ENCODE assay signal across 11 cellular contexts in the genomic region with DNA sequence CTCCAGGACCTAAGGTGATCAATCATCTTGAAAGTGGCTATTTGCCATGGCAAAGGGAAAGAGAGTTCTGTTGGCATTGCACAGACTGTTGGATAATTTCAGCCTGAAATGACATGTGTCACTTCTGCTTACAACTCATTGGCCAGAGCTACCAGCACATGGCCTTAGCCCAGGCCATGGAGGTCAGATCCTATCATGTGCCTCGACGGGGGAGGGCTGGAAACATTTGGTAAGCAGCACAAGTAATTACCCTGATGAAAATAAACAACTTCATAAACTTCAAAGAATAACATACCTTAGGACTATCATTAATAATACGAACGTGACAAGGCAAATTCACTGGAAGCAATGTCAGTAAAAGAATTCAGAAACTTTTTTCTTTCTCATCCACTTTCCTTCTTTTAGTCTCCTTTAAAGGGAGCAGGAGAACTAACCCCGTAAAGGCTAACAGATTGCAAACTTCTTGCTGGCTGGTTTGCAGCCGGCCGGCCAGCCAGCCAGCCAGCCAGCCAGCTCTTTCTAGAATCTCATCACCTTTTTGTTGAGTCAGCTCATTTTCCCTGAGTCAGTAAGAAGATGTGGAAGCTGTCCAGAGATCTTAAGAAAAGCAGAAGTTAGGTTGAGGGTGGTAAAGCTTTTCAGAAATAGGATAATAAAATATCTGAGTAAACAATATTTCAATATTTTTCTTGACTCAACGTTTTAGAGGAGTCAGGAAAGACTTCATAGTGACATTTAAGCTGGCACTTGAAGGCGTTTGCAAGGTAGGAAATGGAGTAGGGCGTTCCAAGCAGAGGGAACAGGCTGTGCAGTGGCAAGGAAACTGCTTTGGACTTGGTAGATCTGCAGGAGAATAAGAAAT. TPM values are rescaled to one million over a fixed set of nuclear protein-coding genes. Genes with fewer than 3 reads are reported as not detected.
DNase-seq lines count a peak whose midpoint lies in the region; ATAC-seq and TF ChIP-seq lines count a peak whose summit lies in the region.
"Had no signal": no experiment of that assay in that cellular context is flagged by ENCODE, and none has a peak within 500 bp of the region (broad histone marks: within the 10 kb centered on the region; RNA-seq: fewer than 3 reads in every experiment).

No MANE protein-coding gene starts in this region.

- peaks cover 0 to 45% (median 12%) of the 10 kb centered on the region in 4 donors for H3K4me1 ChIP-seq in stomach

- H3K27ac ChIP-seq in stomach, result peak overlapping the region in 3 of 5 donors; percentile 12 to 36 (median 35)

- intact Hi-C loops in stomach (cut with DNase I; ENCODE audit: low total_unique reads) (no loop called here), Calu3 (cut with micrococcal nuclease; ENCODE audit: unreplicated experiment) (loop anchor here (10.0 kb wide), 1 partner anchor 157 kb away; no protein-coding TSS in a partner anchor)

- peaks cover 18 to 28% of the 10 kb centered on the region in 2 donors for H3K27me3 Mint-ChIP-seq in effector memory CD8-positive, alpha-beta T cell
- H3K27me3 Mint-ChIP-seq in Calu3 (ENCODE audit: unreplicated experiment), result peaks cover 57% of the 10 kb centered on the region

- ATAC-seq in effector memory CD8-positive, alpha-beta T cell (replicated peaks), result no peak
- ATAC-seq in GM19463 (IDR thresholded peaks at IDR 0.05; ENCODE audit: unreplicated experiment), result no peak

- H3K4me3 Mint-ChIP-seq in effector memory CD8-positive, alpha-beta T cell, result no peak overlapping the region
- no peak overlapping the region for H3K4me3 Mint-ChIP-seq in Calu3 (ENCODE audit: low read depth, unreplicated experiment)

- 17 to 41% (median 21%) methylated on average over 10 of the region's 10 CpGs for WGBS in stomach, 5 donors

- peaks cover 0 to under 1% of the 10 kb centered on the region in 2 donors for H3K4me1 Mint-ChIP-seq in effector memory CD8-positive, alpha-beta T cell (ENCODE audit: low read depth in 2 of 2)
- H3K4me1 Mint-ChIP-seq in Calu3 (ENCODE audit: low read depth, unreplicated experiment), result no peaks in the 10 kb centered on the region

- H3K9me3 ChIP-seq in stomach, result no peaks in the 10 kb centered on the region

- TF ChIP-seq EP300 in stomach (IDR thresholded peaks at IDR 0.05), result no peak

- TF ChIP-seq CTCF in stomach (IDR thresholded peaks at IDR 0.05) (no peak), Calu3 (IDR thresholded peaks at IDR 0.05; ENCODE audit: unreplicated experiment) (no peak)

- no peak overlapping the region for H3K27ac Mint-ChIP-seq in effector memory CD8-positive, alpha-beta T cell
- no peak overlapping the region for H3K27ac Mint-ChIP-seq in Calu3 (ENCODE audit: unreplicated experiment)

- TF ChIP-seq POLR2A in stomach (IDR thresholded peaks at IDR 0.05), result no peak

- no peaks in the 10 kb centered on the region for H3K36me3 ChIP-seq in stomach

- no peaks in the 10 kb centered on the region for H3K36me3 Mint-ChIP-seq in effector memory CD8-positive, alpha-beta T cell (ENCODE audit: insufficient read depth)
- no peaks in the 10 kb centered on the region for H3K36me3 Mint-ChIP-seq in Calu3 (ENCODE audit: insufficient read depth, unreplicated experiment)

- H3K4me3 ChIP-seq in stomach, result no peak overlapping the region
- H3K4me3 ChIP-seq: smooth muscle cell had no signal

- no peaks in the 10 kb centered on the region for H3K9me3 Mint-ChIP-seq in effector memory CD8-positive, alpha-beta T cell
- H3K9me3 Mint-ChIP-seq in Calu3 (ENCODE audit: low read depth, unreplicated experiment), result no peaks in the 10 kb centered on the region

- DNase-seq in Kasumi-1 (lab: John Stamatoyannopoulos, UW), result peak; percentile 80 to 87
- peak; percentile 22 for DNase-seq in brain pericyte (ENCODE audit: low read depth, low spot score)
- DNase-seq in kidney tubule cell (ENCODE audit: low spot score), result peak; percentile 16
- DNase-seq in stomach, result no peak
- no peak for DNase-seq in effector memory CD8-positive, alpha-beta T cell
- DNase-seq in stimulated activated CD4-positive, alpha-beta T cell treated with anti-CD3 and anti-CD28 coated beads, Interleukin-1b, Interleukin-23, amount 100 ng/mL, for 48 hours, result no peak
- DNase-seq in Calu3, result no peak
- DNase-seq: activated CD4-positive, CD25-positive, alpha-beta regulatory T cell treated with anti-CD3 and anti-CD28 coated beads, Interleukin-2, amount 50 U/mL, for 72 hours; NCI-H1417 treated with DMSO at 0.1 percent for 48 hours had no signal

- no peaks in the 10 kb centered on the region for H3K27me3 ChIP-seq in stomach

- no TSS peak for BruUV-seq in Calu3 (replicated peaks; lab: Mats Ljungman, UMichigan)

- CTCF ChIA-PET in Calu3 (lab: Charles Lee), result no interaction called here

RNA-seq across cellular contexts. Expression of gene CNRIP1, which starts 31.9 kb away (rescaled TPM):
- 100 to 1,000 TPM in 1 of 5 donors, 10 to 100 TPM in 2, 1 to 10 TPM in 1, not detected in 1; 6.2 to 107 (median 19.2) TPM for total RNA-seq in stomach
- 10 to 100 TPM in 2 of 3 donors, 1 to 10 TPM in 1; 8.3 to 28.0 (median 21.4) TPM for polyA plus RNA-seq in stomach
- total RNA-seq in Calu3 (2022), result not detected in 2 replicates

RNA-seq across cellular contexts. Expression of gene PPP3R1, which starts 35.5 kb away (rescaled TPM):
- 10 to 100 TPM in 4 of 5 donors, 1 to 10 TPM in 1; 1.2 to 65.7 (median 24.5) TPM for total RNA-seq in stomach
- 10 to 100 TPM; 12.3 to 19.6 (median 14.9) TPM for polyA plus RNA-seq in stomach
- 63.4 TPM in 2 replicates for total RNA-seq in Calu3 (2022)

Comparison
In these comparisons a context has a peak if more than half of its experiments do, and no peak if none do; other contexts are left out.
1. DNase-seq: peak in Kasumi-1 (2 of 2), brain pericyte (single experiment) and kidney tubule cell (single experiment); none in stomach (single experiment), effector memory CD8-positive, alpha-beta T cell (0 of 3), stimulated activated CD4-positive, alpha-beta T cell treated with anti-CD3 and anti-CD28 coated beads, Interleukin-1b, Interleukin-23, amount 100 ng/mL, for 48 hours (single experiment) and Calu3 (single experiment).